13 cellular contexts compared by ENCODE assay signal in the genomic region with DNA sequence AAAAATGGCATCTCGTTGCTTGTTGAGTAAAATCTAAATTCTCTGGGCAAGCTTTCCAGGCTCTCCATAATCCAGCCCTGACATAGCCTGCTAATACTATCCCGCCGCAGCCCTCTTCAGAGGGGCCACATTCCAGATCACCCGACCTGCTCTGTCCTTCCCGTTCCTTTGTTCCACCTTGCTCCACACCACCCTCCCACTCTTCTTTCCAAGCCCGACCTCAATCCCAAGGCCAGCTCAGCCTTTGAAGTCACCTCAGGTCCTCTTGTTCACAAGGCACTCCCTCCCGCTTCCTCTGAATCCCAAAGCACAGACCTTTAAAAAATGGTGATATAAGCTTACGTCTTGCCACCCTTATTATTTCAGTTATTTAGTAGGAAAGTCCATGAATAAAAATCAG.
DNase-seq lines count a peak whose midpoint lies in the region; ATAC-seq, FAIRE-seq and TF ChIP-seq lines count a peak whose summit lies in the region.
"Had no signal": no experiment of that assay in that cellular context is flagged by ENCODE, and none has a peak within 500 bp of the region (broad histone marks: within the 10 kb centered on the region; RNA-seq: fewer than 3 reads in every experiment).

No MANE protein-coding gene starts in this region.

- no TSS peak for BruUV-seq in HepG2 (replicated peaks; lab: Mats Ljungman, UMichigan)

- TF ChIP-seq RAD21 in HepG2 (CRISPR knock-in tag; IDR thresholded peaks at IDR 0.05), result no peak

- H3K4me1 ChIP-seq in HepG2 (ENCODE audit: insufficient read depth, low read length) (peaks cover 38% of the 10 kb centered on the region), right lobe of liver (peaks cover 0 to 11% (median 4%) of the 10 kb centered on the region in 4 donors), esophagus squamous epithelium (peaks cover 23 to 65% (median 29%) of the 10 kb centered on the region in 3 donors), pancreas (peaks cover 0 to 16% (median 13%) of the 10 kb centered on the region in 3 donors)

- H3K27me3 ChIP-seq in HepG2 (ENCODE audit: control insufficient read depth in 1 of 2, insufficient read depth in 2 of 2, low read length in 2 of 2) (no peaks in the 10 kb centered on the region; a peak in 1 of 5 replicates), right lobe of liver (no peaks in the 10 kb centered on the region), esophagus squamous epithelium (no peaks in the 10 kb centered on the region), pancreas (no peaks in the 10 kb centered on the region)

- no peaks in the 10 kb centered on the region for H3K79me2 ChIP-seq in HepG2 (ENCODE audit: insufficient read depth, low read length)

- H3K4me3 ChIP-seq in HepG2 (replicated peaks in 1 of 3; ENCODE audit: insufficient read depth in 1 of 3, low read depth in 2 of 3, low read length in 3 of 3) (peak overlapping the region; percentile 53 to 68 (median 56)), right lobe of liver (no peak overlapping the region), esophagus squamous epithelium (no peak overlapping the region), pancreas (no peak overlapping the region)

- POLR2A ChIA-PET in HepG2 (lab: Yijun Ruan, JAX), result interaction anchor here (1.6 kb wide), 1 partner anchor 15 kb away, joined by 6 read pairs; no protein-coding TSS in a partner anchor

- peak overlapping the region; percentile 91 for H3K4me2 ChIP-seq in HepG2 (ENCODE audit: low read depth, low read length)

- peak; percentile 17 for ATAC-seq in HepG2
- ATAC-seq in right lobe of liver, result no peak
- ATAC-seq in pancreas, result no peak
- no peak for ATAC-seq in GM19463 (IDR thresholded peaks at IDR 0.05; ENCODE audit: unreplicated experiment)
- ATAC-seq: stimulated activated naive B cell treated with anti-CD40 and anti-IgM and Interleukin-4, amounts not matched to agents 10 μg/mL and 1 μg/mL and 100 μg/mL, for 72 hours had no signal

- H3K27ac ChIP-seq in HepG2 (ENCODE audit: extremely low read length, insufficient read depth, low read length), result peak overlapping the region; percentile 20
- no peak overlapping the region for H3K27ac ChIP-seq in right lobe of liver
- peak overlapping the region; percentile 78 to 97 (median 94) for H3K27ac ChIP-seq in esophagus squamous epithelium
- peak overlapping the region; percentile 15 to 52 (median 48) for H3K27ac ChIP-seq in pancreas

- CTCF ChIA-PET in HepG2 (lab: Yijun Ruan, JAX; ENCODE audit: low intra/inter-chr PET ratio, low total read pairs), result interaction anchor here (0.7 kb wide), 1 partner anchor 52 kb away, joined by 3 read pairs; no protein-coding TSS in a partner anchor

- FAIRE-seq in HepG2 (lab: Jason Lieb, UNC), result peak; percentile 26
- no peak for FAIRE-seq in pancreas (lab: Jason Lieb, UNC)
- FAIRE-seq: colon had no signal

- TF ChIP-seq CTCF in HepG2 (CRISPR knock-in tag; IDR thresholded peaks at IDR 0.05) (no peak), right lobe of liver (IDR thresholded peaks at IDR 0.05) (no peak), esophagus squamous epithelium (IDR thresholded peaks at IDR 0.05) (no peak), pancreas (IDR thresholded peaks at IDR 0.05) (no peak)

- DNase-seq in HepG2 (ENCODE audit: low spot score) (peak; percentile 72), right lobe of liver (no peak), esophagus squamous epithelium (lab: John Stamatoyannopoulos, UW) (no peak), pancreas (no peak), NCI-H446 (lab: John Stamatoyannopoulos, UW) (no peak), NCI-H748 (lab: John Stamatoyannopoulos, UW; ENCODE audit: unreplicated experiment) (no peak), NCI-H1092 treated with DMSO at 0.1 percent for 48 hours (lab: John Stamatoyannopoulos, UW) (no peak)
- DNase-seq: activated effector memory CD4-positive, alpha-beta T cell treated with Interleukin-2 at 50 U/mL for 16 hours; AML-193; GF-D8; stimulated activated naive B cell treated with anti-CD40 and anti-IgM and Interleukin-4, amounts not matched to agents 10 μg/mL and 1 μg/mL and 100 μg/mL, for 72 hours had no signal

- no peaks in the 10 kb centered on the region for H3K9me3 ChIP-seq in HepG2 (ENCODE audit: low read length)
- no peaks in the 10 kb centered on the region for H3K9me3 ChIP-seq in right lobe of liver
- H3K9me3 ChIP-seq in esophagus squamous epithelium, result no peaks in the 10 kb centered on the region
- no peaks in the 10 kb centered on the region for H3K9me3 ChIP-seq in pancreas

- no peak for TF ChIP-seq EP300 in HepG2 (IDR thresholded peaks at IDR 0.05; ENCODE audit: low read depth in 2 of 2, low read length in 2 of 2)
- TF ChIP-seq EP300 in HepG2 (CRISPR knock-in tag; IDR thresholded peaks at IDR 0.05; ENCODE audit: borderline replicate concordance), result no peak

- H3K9ac ChIP-seq in HepG2 (ENCODE audit: insufficient read depth, low read depth, low read length), result peak overlapping the region; percentile 62

- intact Hi-C loops in HepG2 (cut with micrococcal nuclease; ENCODE audit: unreplicated experiment) (no loop called here), right lobe of liver (cut with DNase I) (no loop called here), esophagus squamous epithelium (cut with DNase I) (no loop called here), pancreas (cut with DNase I) (no loop called here)

- no peaks in the 10 kb centered on the region for H3K36me3 ChIP-seq in HepG2 (replicated peaks in 1 of 2; ENCODE audit: control insufficient read depth in 1 of 2, insufficient read depth in 2 of 2, low read length in 2 of 2)
- H3K36me3 ChIP-seq in right lobe of liver, result no peaks in the 10 kb centered on the region
- H3K36me3 ChIP-seq in esophagus squamous epithelium, result no peaks in the 10 kb centered on the region
- no peaks in the 10 kb centered on the region for H3K36me3 ChIP-seq in pancreas

- peak overlapping the region; percentile 71 for H2AFZ ChIP-seq in HepG2 (ENCODE audit: low read length)

- H4K20me1 ChIP-seq in HepG2 (ENCODE audit: insufficient read depth, low read length), result no peaks in the 10 kb centered on the region

- peak in 1 of 2 experiments; percentile 46; a peak in 1 of 4 replicates for TF ChIP-seq POLR2A in HepG2 (IDR thresholded peaks at IDR 0.05; ENCODE audit: insufficient read depth in 1 of 2, low read depth in 2 of 2, low read length in 2 of 2)
- TF ChIP-seq POLR2A in right lobe of liver (IDR thresholded peaks at IDR 0.05), result no peak
- TF ChIP-seq POLR2A in esophagus squamous epithelium (IDR thresholded peaks at IDR 0.05), result no peak

- in situ Hi-C loops in HepG2 (cut with HindIII; ENCODE audit: extremely low pct_ligation_motif_present, low pct_unique_long_range_greater_than_20kb), result no loop called here

- WGBS in HepG2 (ENCODE audit: low lambda C conversion rate), result under 1% methylated on average over 8 of the region's 8 CpGs
- 57% methylated on average over 5 of the region's 8 CpGs for WGBS in right lobe of liver (ENCODE audit: insufficient coverage, low coverage, low lambda C conversion rate, missing lambda C conversion rate)
- WGBS in esophagus squamous epithelium, 2 donors, result 52 to 70% methylated on average over 8 of the region's 8 CpGs
- WGBS in pancreas, 2 donors, result 59 to 64% methylated on average over 8 of the region's 8 CpGs

TF ChIP-seq in HepG2, 621 proteins besides CTCF, POLR2A, EP300 and RAD21 (continues in another document):
- TF ChIP-seq FOXA1 (IDR thresholded peaks at IDR 0.05), result no peak
- TF ChIP-seq FOXA1 (CRISPR knock-in tag; IDR thresholded peaks at IDR 0.05), result no peak

Comparison
In these comparisons a context has a peak if more than half of its experiments do, and no peak if none do; other contexts are left out.
1. H3K27ac ChIP-seq: peak in HepG2 (single experiment), esophagus squamous epithelium (4 of 4) and pancreas (4 of 4); none in right lobe of liver (0 of 3).
2. H3K4me3 ChIP-seq: peak in HepG2 (3 of 3); none in right lobe of liver (0 of 3), esophagus squamous epithelium (0 of 4) and pancreas (0 of 4).